11 cellular contexts compared by ENCODE assay signal in the genomic region with DNA sequence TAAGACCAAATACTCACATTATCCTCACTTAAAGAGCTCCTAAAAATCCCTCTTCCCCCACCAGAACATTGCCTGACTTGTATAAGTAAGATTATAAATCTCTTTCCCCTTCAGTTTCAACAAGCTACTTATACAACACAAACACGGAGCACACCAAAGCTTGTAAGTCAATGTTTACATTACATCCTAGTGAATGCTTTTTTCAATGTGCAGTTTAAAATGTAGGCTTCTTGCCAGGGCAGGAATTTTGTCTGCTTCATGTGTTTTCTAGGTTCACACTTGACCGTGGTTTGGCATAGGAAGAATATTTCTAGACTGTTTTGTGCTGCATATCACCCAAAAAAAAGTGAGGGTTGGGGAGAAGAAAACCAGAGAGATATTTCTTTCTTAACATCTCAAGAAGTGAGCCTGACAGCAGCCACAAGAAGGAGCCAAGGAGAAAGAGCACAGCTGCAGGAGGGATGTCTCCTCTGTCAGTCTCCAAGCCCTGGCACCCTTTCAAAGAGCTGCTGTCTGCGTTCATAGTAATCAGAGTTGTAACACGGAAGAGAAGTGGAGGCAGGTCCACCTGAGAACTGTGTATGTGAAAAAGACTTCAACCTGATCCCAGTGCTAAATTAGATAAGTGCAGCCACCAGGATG.
DNase-seq lines count a peak whose midpoint lies in the region; ATAC-seq and TF ChIP-seq lines count a peak whose summit lies in the region.
"Had no signal": no experiment of that assay in that cellular context is flagged by ENCODE, and none has a peak within 500 bp of the region (broad histone marks: within the 10 kb centered on the region; RNA-seq: fewer than 3 reads in every experiment).

No MANE protein-coding gene starts in this region.

- no peak overlapping the region for H3K4me3 Mint-ChIP-seq in nephron progenitor cell
- H3K4me3 Mint-ChIP-seq in CD8-positive, alpha-beta memory T cell = no peak overlapping the region
- no peak overlapping the region for H3K4me3 Mint-ChIP-seq in activated CD4-positive, alpha-beta T cell treated with anti-CD3 and anti-CD28 coated beads for 36 hours

- TF ChIP-seq CTCF in astrocyte of the cerebellum (IDR thresholded peaks at IDR 0.05; ENCODE audit: low read depth, low read length, missing control alignments) (no peak), nephron progenitor cell (IDR thresholded peaks at IDR 0.05) (no peak)

- H3K36me3 ChIP-seq in CD8-positive, alpha-beta memory T cell (ENCODE audit: insufficient read depth, low read length) = no peaks in the 10 kb centered on the region

- POLR2A ChIA-PET in CD8-positive, alpha-beta memory T cell (lab: Charles Lee) = no interaction called here
- POLR2A ChIA-PET in activated CD4-positive, alpha-beta T cell treated with anti-CD3 and anti-CD28 coated beads for 36 hours (lab: Charles Lee) = no interaction called here

- in situ Hi-C loops in astrocyte of the cerebellum (cut with HindIII; ENCODE audit: low sequenced_read_pairs) = no loop called here

- peaks cover 41% of the 10 kb centered on the region for H3K4me1 Mint-ChIP-seq in nephron progenitor cell
- H3K4me1 Mint-ChIP-seq in CD8-positive, alpha-beta memory T cell = no peaks in the 10 kb centered on the region
- H3K4me1 Mint-ChIP-seq in activated CD4-positive, alpha-beta T cell treated with anti-CD3 and anti-CD28 coated beads for 36 hours = no peaks in the 10 kb centered on the region

- H3K27ac Mint-ChIP-seq in nephron progenitor cell = peak overlapping the region; percentile 11
- no peak overlapping the region for H3K27ac Mint-ChIP-seq in CD8-positive, alpha-beta memory T cell
- no peak overlapping the region for H3K27ac Mint-ChIP-seq in activated CD4-positive, alpha-beta T cell treated with anti-CD3 and anti-CD28 coated beads for 36 hours

- H3K27me3 ChIP-seq in CD8-positive, alpha-beta memory T cell (ENCODE audit: insufficient read depth, low read length, poor library complexity, severe bottlenecking) = no peaks in the 10 kb centered on the region
- H3K27me3 ChIP-seq: testis had no signal

- peaks cover 9% of the 10 kb centered on the region for H3K36me3 Mint-ChIP-seq in nephron progenitor cell (ENCODE audit: low read depth)
- no peaks in the 10 kb centered on the region for H3K36me3 Mint-ChIP-seq in CD8-positive, alpha-beta memory T cell
- no peaks in the 10 kb centered on the region for H3K36me3 Mint-ChIP-seq in activated CD4-positive, alpha-beta T cell treated with anti-CD3 and anti-CD28 coated beads for 36 hours (ENCODE audit: low read depth)

- H3K4me3 ChIP-seq in astrocyte of the cerebellum (ENCODE audit: low read depth, low read length) = no peak overlapping the region
- no peak overlapping the region for H3K4me3 ChIP-seq in CD8-positive, alpha-beta memory T cell (ENCODE audit: low read length)
- H3K4me3 ChIP-seq: testis had no signal

- no peaks in the 10 kb centered on the region for H3K9me3 Mint-ChIP-seq in nephron progenitor cell
- no peaks in the 10 kb centered on the region for H3K9me3 Mint-ChIP-seq in CD8-positive, alpha-beta memory T cell
- H3K9me3 Mint-ChIP-seq in activated CD4-positive, alpha-beta T cell treated with anti-CD3 and anti-CD28 coated beads for 36 hours (ENCODE audit: low read depth) = no peaks in the 10 kb centered on the region

- H3K27ac ChIP-seq in CD8-positive, alpha-beta memory T cell (ENCODE audit: low read depth, low read length) = no peak overlapping the region
- H3K27ac ChIP-seq: testis had no signal

- DNase-seq in DMS79 (lab: John Stamatoyannopoulos, UW) (peak; percentile 23), NCI-H1105 (lab: John Stamatoyannopoulos, UW) (peak; percentile 40), astrocyte of the cerebellum (ENCODE audit: low read depth) (peak; percentile 44), nephron progenitor cell (no peak), nucleus accumbens (lab: John Stamatoyannopoulos, UW) (no peak), globus pallidus (ENCODE audit: low spot score) (no peak)
- no peak for DNase-seq in CD8-positive, alpha-beta memory T cell
- DNase-seq in activated CD4-positive, alpha-beta T cell treated with anti-CD3 and anti-CD28 coated beads for 36 hours = no peak
- DNase-seq: anterior cingulate cortex, left cardiac atrium, testis had no signal

- H3K9me3 ChIP-seq in CD8-positive, alpha-beta memory T cell (ENCODE audit: low read length) = no peaks in the 10 kb centered on the region
- H3K9me3 ChIP-seq: testis had no signal

- H3K4me1 ChIP-seq in CD8-positive, alpha-beta memory T cell (ENCODE audit: insufficient read depth, low read length) = no peaks in the 10 kb centered on the region
- H3K4me1 ChIP-seq: testis had no signal

- ATAC-seq in activated CD4-positive, alpha-beta T cell treated with anti-CD3 and anti-CD28 coated beads for 36 hours = no peak
- ATAC-seq: left cardiac atrium had no signal

- CTCF ChIA-PET in CD8-positive, alpha-beta memory T cell (lab: Charles Lee) = no interaction called here
- CTCF ChIA-PET in activated CD4-positive, alpha-beta T cell treated with anti-CD3 and anti-CD28 coated beads for 36 hours (lab: Charles Lee) = interaction anchor here (1.0 kb wide), 1 partner anchor 12 kb away, joined by 3 read pairs; no protein-coding TSS in a partner anchor

- no peaks in the 10 kb centered on the region for H3K27me3 Mint-ChIP-seq in nephron progenitor cell (ENCODE audit: low read depth, poor library complexity)
- H3K27me3 Mint-ChIP-seq in CD8-positive, alpha-beta memory T cell = peaks cover 0 to 29% of the 10 kb centered on the region in 2 donors
- peaks cover 7% of the 10 kb centered on the region for H3K27me3 Mint-ChIP-seq in activated CD4-positive, alpha-beta T cell treated with anti-CD3 and anti-CD28 coated beads for 36 hours

- intact Hi-C loops in activated CD4-positive, alpha-beta T cell treated with anti-CD3 and anti-CD28 coated beads for 36 hours (cut with DNase I, micrococcal nuclease) = no loop called here

Comparison
In these comparisons a context has a peak if more than half of its experiments do, and no peak if none do; other contexts are left out.
1. DNase-seq: peak in DMS79 (single experiment), NCI-H1105 (single experiment) and astrocyte of the cerebellum (single experiment); none in nephron progenitor cell (single experiment), CD8-positive, alpha-beta memory T cell (0 of 5), nucleus accumbens (0 of 56), activated CD4-positive, alpha-beta T cell treated with anti-CD3 and anti-CD28 coated beads for 36 hours (single experiment) and globus pallidus (single experiment).